8 cellular contexts compared by ENCODE assay signal in genomic region chr14:39426605-39427004, GRCh38. TPM values are rescaled to one million over a fixed set of nuclear protein-coding genes. Genes with fewer than 3 reads are reported as not detected.
DNase-seq lines count a peak whose midpoint lies in the region; ATAC-seq and TF ChIP-seq lines count a peak whose summit lies in the region.

No MANE protein-coding gene starts in this region.

- H3K27me3 ChIP-seq in psoas muscle (ENCODE audit: insufficient read depth in 3 of 3, low read length in 2 of 3) = no peaks in the 10 kb centered on the region

- H3K9me3 ChIP-seq in psoas muscle = no peaks in the 10 kb centered on the region

- H3K36me3 Mint-ChIP-seq in activated naive CD4-positive, alpha-beta T cell treated with anti-CD3 and anti-CD28 coated beads, Interleukin-2, amount 50 U/mL, for 72 hours = peaks cover 8 to 9% of the 10 kb centered on the region in 2 donors

- H3K36me3 ChIP-seq in psoas muscle (ENCODE audit: insufficient read depth in 1 of 2, low read depth in 1 of 2) = no peaks in the 10 kb centered on the region

- peak; percentile 23 for TF ChIP-seq CTCF in psoas muscle (IDR thresholded peaks at IDR 0.05)
- TF ChIP-seq CTCF in GM13976 (IDR thresholded peaks at IDR 0.05; ENCODE audit: borderline replicate concordance, control extremely low read depth, extremely low read depth, insufficient read depth, missing control alignments) = no peak

- intact Hi-C loops in psoas muscle (cut with DNase I) = loop anchor here in 1 of 2 donors (10.0 kb wide), 1 partner anchor 162 kb away; no protein-coding TSS in a partner anchor

- H3K4me1 ChIP-seq in psoas muscle = peaks cover 42% of the 10 kb centered on the region

- H3K4me3 ChIP-seq in psoas muscle = no peak overlapping the region

- no peaks in the 10 kb centered on the region for H3K9me3 Mint-ChIP-seq in activated naive CD4-positive, alpha-beta T cell treated with anti-CD3 and anti-CD28 coated beads, Interleukin-2, amount 50 U/mL, for 72 hours

- WGBS in psoas muscle, 3 donors = 27 to 41% (median 33%) methylated on average over 7 of the region's 7 CpGs

- in situ Hi-C loops in T47D (cut with HindIII; ENCODE audit: low pct_unique_long_range_greater_than_20kb, low sequenced_read_pairs) (no loop called here), GM13976 (cut with MboI; ENCODE audit: low sequenced_read_pairs, unreplicated experiment) (no loop called here)

- H3K27ac Mint-ChIP-seq in activated naive CD4-positive, alpha-beta T cell treated with anti-CD3 and anti-CD28 coated beads, Interleukin-2, amount 50 U/mL, for 72 hours = peak overlapping the region; percentile 0 to 2

- no peak overlapping the region for H3K27ac ChIP-seq in psoas muscle

- ATAC-seq in activated naive CD4-positive, alpha-beta T cell treated with anti-CD3 and anti-CD28 coated beads, Interleukin-2, amount 50 U/mL, for 72 hours = no peak
- ATAC-seq in psoas muscle = peak in 2 of 4 donors; percentile 41 to 47
- ATAC-seq in HG02642 (IDR thresholded peaks at IDR 0.05; ENCODE audit: poor library complexity, unreplicated experiment) = no peak

- DNase-seq in activated naive CD4-positive, alpha-beta T cell treated with anti-CD3 and anti-CD28 coated beads, Interleukin-2, amount 50 U/mL, for 72 hours (ENCODE audit: low spot score in 2 of 2) = no peak
- no peak for DNase-seq in activated naive CD4-positive, alpha-beta T cell treated with anti-CD3 and anti-CD28 coated beads, Interleukin-2, amount 50 U/mL, for 16 hours
- DNase-seq in NCI-H2107 (lab: John Stamatoyannopoulos, UW) (peak; percentile 29), T47D (ENCODE audit: low read depth in 1 of 2, low spot score in 1 of 2) (peak; percentile 59 to 85), psoas muscle (no peak), GM13976 (ENCODE audit: low spot score) (no peak)
- no peak for DNase-seq in effector CD4-positive, alpha-beta T cell

RNA-seq across cellular contexts. Expression of gene FBXO33, which starts 5.6 kb away (rescaled TPM):
- total RNA-seq in activated naive CD4-positive, alpha-beta T cell treated with anti-CD3 and anti-CD28 coated beads, Interleukin-2, amount 50 U/mL, for 72 hours = 10 to 100 TPM; 15.6 to 25.9 TPM
- 1 to 10 TPM; 3.2 to 4.3 (median 3.6) TPM for total RNA-seq in psoas muscle
- polyA plus RNA-seq in psoas muscle = 10 to 100 TPM in 1 of 3 donors, 1 to 10 TPM in 2; 2.0 to 11.5 (median 2.3) TPM

Comparison
In these comparisons a context has a peak if more than half of its experiments do, and no peak if none do; other contexts are left out.
1. DNase-seq: peak in NCI-H2107 (single experiment) and T47D (2 of 2); none in activated naive CD4-positive, alpha-beta T cell treated with anti-CD3 and anti-CD28 coated beads, Interleukin-2, amount 50 U/mL, for 72 hours (0 of 2), activated naive CD4-positive, alpha-beta T cell treated with anti-CD3 and anti-CD28 coated beads, Interleukin-2, amount 50 U/mL, for 16 hours (single experiment), psoas muscle (0 of 2), effector CD4-positive, alpha-beta T cell (single experiment) and GM13976 (single experiment).